ENCODE assay signal across 21 cellular contexts in genomic region chr2:545711-546650, GRCh38.
DNase-seq lines count a peak whose midpoint lies in the region; ATAC-seq and TF ChIP-seq lines count a peak whose summit lies in the region.
"Had no signal": no experiment of that assay in that cellular context is flagged by ENCODE, and none has a peak within 500 bp of the region (broad histone marks: within the 10 kb centered on the region; RNA-seq: fewer than 3 reads in every experiment).

No MANE protein-coding gene starts in this region.

- H3K27me3 ChIP-seq in body of pancreas (no peaks in the 10 kb centered on the region), neural progenitor cell (no peaks in the 10 kb centered on the region), PC-3 (ENCODE audit: low read length) (peaks cover 83% of the 10 kb centered on the region)

- no peaks in the 10 kb centered on the region for H3K9me3 ChIP-seq in body of pancreas
- H3K9me3 ChIP-seq in neural progenitor cell (ENCODE audit: low read depth), result no peaks in the 10 kb centered on the region
- no peaks in the 10 kb centered on the region for H3K9me3 ChIP-seq in PC-3 (ENCODE audit: low read length)
- H3K9me3 ChIP-seq: A549, SJCRH30 had no signal

- H2AFZ ChIP-seq in neural progenitor cell (replicated peaks), result no peak overlapping the region
- H2AFZ ChIP-seq in PC-3 (ENCODE audit: low read length), result no peak overlapping the region
- H2AFZ ChIP-seq: GM23248, PC-9 had no signal

- H4K20me1 ChIP-seq in neural progenitor cell (ENCODE audit: low read depth) (no peaks in the 10 kb centered on the region), PC-3 (ENCODE audit: low read length) (no peaks in the 10 kb centered on the region)

- no peak for DNase-seq in activated CD4-positive, alpha-beta T cell treated with anti-CD3 and anti-CD28 coated beads, Interleukin-2, amount 10 ng/mL, durations not matched to agents 7 days and 5 days
- DNase-seq in activated CD4-positive, alpha-beta T cell treated with anti-CD3 and anti-CD28 coated beads, Interleukin-2, amount 50 U/mL, for 1 hour, result no peak
- peak in 3 of 4 donors; percentile 17 to 47 (median 18) for DNase-seq in body of pancreas
- DNase-seq in neural progenitor cell (ENCODE audit: low spot score), result no peak
- DNase-seq in SK-N-DZ (ENCODE audit: low spot score), result no peak
- no peak for DNase-seq in PC-3
- DNase-seq in SIG-M5 (lab: John Stamatoyannopoulos, UW), result no peak
- DNase-seq: C1 segment of cervical spinal cord; CD8-positive, alpha-beta memory T cell; GM23248; Karpas-422; NCI-H1417 treated with DMSO at 0.1 percent for 48 hours; NCI-H187 treated with DMSO at 0.1 percent for 48 hours; NCI-H2227 treated with DMSO at 0.1 percent for 48 hours; NCI-H510A treated with DMSO at 0.1 percent for 48 hours; NCI-H82; PC-9; SJCRH30 had no signal

- no peaks in the 10 kb centered on the region for H3K36me3 Mint-ChIP-seq in activated CD4-positive, alpha-beta T cell treated with anti-CD3 and anti-CD28 coated beads, Interleukin-2, amount 10 ng/mL, durations not matched to agents 7 days and 5 days (ENCODE audit: low read depth)
- no peaks in the 10 kb centered on the region for H3K36me3 Mint-ChIP-seq in neural progenitor cell
- H3K36me3 Mint-ChIP-seq: CD8-positive, alpha-beta memory T cell; IgD-negative memory B cell had no signal

- H3K79me2 ChIP-seq in neural progenitor cell (ENCODE audit: low read depth), result no peaks in the 10 kb centered on the region
- no peaks in the 10 kb centered on the region for H3K79me2 ChIP-seq in PC-3 (ENCODE audit: low read length)

- ATAC-seq in body of pancreas (peak; percentile 50), PC-3 (no peak)
- ATAC-seq: A549, HCT116 had no signal

- H3K4me2 ChIP-seq in neural progenitor cell (no peak overlapping the region), PC-3 (ENCODE audit: low read length) (no peak overlapping the region)
- H3K4me2 ChIP-seq: A549, PC-9 had no signal

- 61 to 66% methylated on average over 16 to 22 of the region's 24 CpGs for WGBS in body of pancreas, 2 donors

- no peak overlapping the region for H3K27ac ChIP-seq in body of pancreas
- no peak overlapping the region for H3K27ac ChIP-seq in neural progenitor cell
- no peak overlapping the region for H3K27ac ChIP-seq in PC-3 (ENCODE audit: low read length)
- H3K27ac ChIP-seq: A549, GM23248, PC-9, SJCRH30 had no signal

- no peaks in the 10 kb centered on the region for H3K9me2 ChIP-seq in PC-3 (replicated peaks; ENCODE audit: low read length)

- CTCF ChIA-PET in activated CD4-positive, alpha-beta T cell treated with anti-CD3 and anti-CD28 coated beads, Interleukin-2, amount 10 ng/mL, durations not matched to agents 7 days and 5 days (lab: Charles Lee), result interaction anchor here (0.8 to 0.9 kb wide), 2 partner anchors 66 to 74 kb away, joined by 3 read pairs; no protein-coding TSS in a partner anchor
- CTCF ChIA-PET in PC-3 (lab: Charles Lee), result no interaction called here

- no peak overlapping the region for H3K4me3 Mint-ChIP-seq in activated CD4-positive, alpha-beta T cell treated with anti-CD3 and anti-CD28 coated beads, Interleukin-2, amount 10 ng/mL, durations not matched to agents 7 days and 5 days
- H3K4me3 Mint-ChIP-seq in neural progenitor cell, result no peak overlapping the region
- H3K4me3 Mint-ChIP-seq: CD8-positive, alpha-beta memory T cell had no signal

- H3K27ac Mint-ChIP-seq in activated CD4-positive, alpha-beta T cell treated with anti-CD3 and anti-CD28 coated beads, Interleukin-2, amount 10 ng/mL, durations not matched to agents 7 days and 5 days, result peak overlapping the region; percentile 41
- peak overlapping the region; percentile 80 for H3K27ac Mint-ChIP-seq in neural progenitor cell
- H3K27ac Mint-ChIP-seq: CD8-positive, alpha-beta memory T cell; IgD-negative memory B cell had no signal

- H3K4me1 Mint-ChIP-seq in activated CD4-positive, alpha-beta T cell treated with anti-CD3 and anti-CD28 coated beads, Interleukin-2, amount 10 ng/mL, durations not matched to agents 7 days and 5 days, result no peaks in the 10 kb centered on the region
- H3K4me1 Mint-ChIP-seq in neural progenitor cell, result peaks cover 18% of the 10 kb centered on the region
- H3K4me1 Mint-ChIP-seq: CD8-positive, alpha-beta memory T cell had no signal

- intact Hi-C loops in body of pancreas (cut with DNase I), result no loop called here
- intact Hi-C loops in PC-3 (cut with micrococcal nuclease), result no loop called here

- no peaks in the 10 kb centered on the region for H3K36me3 ChIP-seq in body of pancreas (replicated peaks in 1 of 2; ENCODE audit: insufficient read depth in 1 of 2, low read depth in 2 of 2)
- H3K36me3 ChIP-seq in neural progenitor cell, result no peaks in the 10 kb centered on the region
- H3K36me3 ChIP-seq in PC-3 (ENCODE audit: low read depth, low read length), result no peaks in the 10 kb centered on the region
- H3K36me3 ChIP-seq: SJCRH30 had no signal

- H3K9me3 Mint-ChIP-seq in activated CD4-positive, alpha-beta T cell treated with anti-CD3 and anti-CD28 coated beads, Interleukin-2, amount 10 ng/mL, durations not matched to agents 7 days and 5 days, result no peaks in the 10 kb centered on the region
- peaks cover 3% of the 10 kb centered on the region for H3K9me3 Mint-ChIP-seq in neural progenitor cell
- H3K9me3 Mint-ChIP-seq: CD8-positive, alpha-beta memory T cell; IgD-negative memory B cell had no signal

- POLR2A ChIA-PET in activated CD4-positive, alpha-beta T cell treated with anti-CD3 and anti-CD28 coated beads, Interleukin-2, amount 10 ng/mL, durations not matched to agents 7 days and 5 days (lab: Charles Lee), result no interaction called here
- POLR2A ChIA-PET in PC-3 (lab: Charles Lee; ENCODE audit: unreplicated experiment), result no interaction called here

- H3K9ac ChIP-seq in neural progenitor cell (no peak overlapping the region), PC-3 (ENCODE audit: low read length) (no peak overlapping the region)
- H3K9ac ChIP-seq: GM23248 had no signal

- TF ChIP-seq CTCF in body of pancreas (IDR thresholded peaks at IDR 0.05) (no peak), neural progenitor cell (IDR thresholded peaks at IDR 0.05) (no peak), PC-3 (conservative IDR thresholded peaks at IDR 0.05; ENCODE audit: low read depth, low read length) (no peak)

- no peaks in the 10 kb centered on the region for H3K27me3 Mint-ChIP-seq in activated CD4-positive, alpha-beta T cell treated with anti-CD3 and anti-CD28 coated beads, Interleukin-2, amount 10 ng/mL, durations not matched to agents 7 days and 5 days
- H3K27me3 Mint-ChIP-seq in neural progenitor cell (ENCODE audit: insufficient read depth, low read depth), result peaks cover 5% of the 10 kb centered on the region

- no peak overlapping the region for H3K4me3 ChIP-seq in body of pancreas
- no peak overlapping the region for H3K4me3 ChIP-seq in neural progenitor cell
- no peak overlapping the region for H3K4me3 ChIP-seq in PC-3 (ENCODE audit: low read length)
- H3K4me3 ChIP-seq: A549, GM23248, PC-9, SJCRH30 had no signal

- H3F3A ChIP-seq in neural progenitor cell (ENCODE audit: low read depth) (no peaks in the 10 kb centered on the region), PC-3 (ENCODE audit: low read length, unreplicated experiment) (no peaks in the 10 kb centered on the region)

- no TSS peak for BruUV-seq in PC-3 (replicated peaks; lab: Mats Ljungman, UMichigan)

- H3K4me1 ChIP-seq in body of pancreas, result peaks cover 5% of the 10 kb centered on the region
- peaks cover 1% of the 10 kb centered on the region for H3K4me1 ChIP-seq in neural progenitor cell
- no peaks in the 10 kb centered on the region for H3K4me1 ChIP-seq in PC-3 (ENCODE audit: insufficient read depth, low read length)
- H3K4me1 ChIP-seq: A549, SJCRH30 had no signal

- TF ChIP-seq POLR2A in body of pancreas (IDR thresholded peaks at IDR 0.05), result no peak

Comparison
In these comparisons a context has a peak if more than half of its experiments do, and no peak if none do; other contexts are left out.
1. DNase-seq: peak in body of pancreas (3 of 4); none in activated CD4-positive, alpha-beta T cell treated with anti-CD3 and anti-CD28 coated beads, Interleukin-2, amount 10 ng/mL, durations not matched to agents 7 days and 5 days (single experiment), activated CD4-positive, alpha-beta T cell treated with anti-CD3 and anti-CD28 coated beads, Interleukin-2, amount 50 U/mL, for 1 hour (single experiment), neural progenitor cell (single experiment), SK-N-DZ (single experiment), PC-3 (single experiment) and SIG-M5 (single experiment).